ENCODE assay signal across 8 cellular contexts in the genomic region with DNA sequence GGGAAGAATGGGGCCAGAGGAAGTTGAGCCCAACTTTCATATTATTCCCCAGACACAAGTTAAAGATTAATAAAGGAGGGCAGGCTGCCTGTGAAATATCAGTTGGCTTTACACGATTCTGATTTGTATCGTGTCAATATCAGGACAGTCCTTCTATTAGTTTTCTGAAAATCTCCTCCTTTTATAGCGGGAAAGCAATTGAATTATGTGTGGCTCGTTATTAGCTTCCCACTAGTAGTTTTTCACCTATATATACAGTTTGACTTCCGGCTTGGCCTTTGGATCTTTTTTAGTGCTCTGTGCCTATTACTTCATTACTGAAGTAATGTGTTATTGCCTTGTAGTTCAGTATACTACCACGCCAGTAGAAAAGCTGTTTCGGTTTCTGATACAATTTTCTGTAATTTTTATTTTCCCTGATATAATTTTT. TPM values are rescaled to one million over a fixed set of nuclear protein-coding genes. Genes with fewer than 3 reads are reported as not detected.
DNase-seq lines count a peak whose midpoint lies in the region; ATAC-seq and TF ChIP-seq lines count a peak whose summit lies in the region.

No MANE protein-coding gene starts in this region.

- H3K4me3 Mint-ChIP-seq in IgD-negative memory B cell, result peak overlapping the region in 3 of 4 donors; percentile 89 to 99 (median 96)
- H3K4me3 Mint-ChIP-seq in naive B cell, result peak overlapping the region in 5 of 8 donors; percentile 27 to 96 (median 89)

- H3K4me1 Mint-ChIP-seq in IgD-negative memory B cell, result peaks cover 9 to 36% (median 25%) of the 10 kb centered on the region in 3 donors
- peaks cover 24 to 28% (median 24%) of the 10 kb centered on the region in 3 donors for H3K4me1 Mint-ChIP-seq in naive B cell

- H3K27ac Mint-ChIP-seq in IgD-negative memory B cell (peak overlapping the region in 2 of 3 donors; percentile 6 to 58), naive B cell (no peak overlapping the region)

- DNase-seq in AG09309 (ENCODE audit: low read depth) (no peak), coronary artery (ENCODE audit: low spot score) (no peak), naive B cell (no peak), ureter (ENCODE audit: low spot score) (no peak), NCI-H345 treated with DMSO at 0.1 percent for 48 hours (lab: John Stamatoyannopoulos, UW; ENCODE audit: unreplicated experiment) (no peak), DMS153 treated with DMSO at 0.1 percent for 48 hours (lab: John Stamatoyannopoulos, UW; ENCODE audit: unreplicated experiment) (no peak), COR-L47 (lab: John Stamatoyannopoulos, UW) (no peak)

- H3K27ac ChIP-seq in coronary artery, result peak overlapping the region; percentile 97 to 99

- H3K4me3 ChIP-seq in AG09309 (ENCODE audit: control insufficient read depth, low read depth, low read length) (peak overlapping the region; percentile 69), coronary artery (peak overlapping the region; percentile 94)

- no peaks in the 10 kb centered on the region for H3K36me3 Mint-ChIP-seq in IgD-negative memory B cell
- H3K36me3 Mint-ChIP-seq in naive B cell, result peaks cover 0 to 4% of the 10 kb centered on the region in 2 donors

- TF ChIP-seq CTCF in AG09309 (IDR thresholded peaks at IDR 0.05; ENCODE audit: control insufficient read depth, insufficient read depth, low read depth, low read length, missing control alignments), result no peak
- TF ChIP-seq CTCF in coronary artery (IDR thresholded peaks at IDR 0.05), result no peak

- no peaks in the 10 kb centered on the region for H3K9me3 Mint-ChIP-seq in IgD-negative memory B cell
- no peaks in the 10 kb centered on the region for H3K9me3 Mint-ChIP-seq in naive B cell

- H3K27me3 Mint-ChIP-seq in IgD-negative memory B cell (peaks cover 2% of the 10 kb centered on the region), naive B cell (peaks cover 5 to 11% (median 9%) of the 10 kb centered on the region in 3 donors)

- no peak for ATAC-seq in naive B cell (ENCODE audit: low read depth in 2 of 2)

RNA-seq across cellular contexts. Expression of a gene that starts 1.8 kb away (rescaled TPM):
- 37.0 TPM for polyA plus RNA-seq in IgD-negative memory B cell
- polyA plus RNA-seq in naive B cell (ENCODE audit: low read depth in 6 of 6), result 10 to 100 TPM; 33.4 to 47.3 (median 41.1) TPM
- total RNA-seq in ureter, result 210 TPM

Comparison
In these comparisons a context has a peak if more than half of its experiments do, and no peak if none do; other contexts are left out.
1. H3K27ac Mint-ChIP-seq: peak in IgD-negative memory B cell (2 of 3); none in naive B cell (0 of 6).